Comparison of ENCODE assay signal across 16 cellular contexts in the genomic region with DNA sequence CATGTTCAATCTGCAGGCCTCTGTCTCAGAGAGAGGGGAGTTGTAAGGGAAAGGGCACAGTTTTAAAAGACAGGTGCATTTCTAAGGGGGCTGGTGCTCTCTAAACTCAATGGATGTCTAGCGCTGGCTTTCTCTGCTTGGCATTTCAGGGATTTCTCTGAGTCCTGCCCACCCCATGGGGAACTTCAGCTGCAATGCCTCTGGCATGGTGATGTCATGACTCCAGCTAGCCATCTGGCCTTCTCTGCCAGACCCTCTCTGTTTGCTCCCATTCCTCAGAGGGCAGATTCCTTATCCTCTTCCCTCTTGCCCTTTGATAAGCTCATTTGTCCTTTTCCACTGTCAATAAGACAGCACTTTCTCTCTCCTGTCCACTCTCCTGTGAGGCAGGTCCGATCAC.
"Had no signal": no experiment of that assay in that cellular context is flagged by ENCODE, and none has a peak within 500 bp of the region (broad histone marks: within the 10 kb centered on the region; RNA-seq: fewer than 3 reads in every experiment).

No MANE protein-coding gene starts in this region.

- ATAC-seq: effector memory CD8-positive, alpha-beta T cell; gastroesophageal sphincter; left colon; naive thymus-derived CD8-positive, alpha-beta T cell; right cardiac atrium; stimulated activated effector memory CD8-positive, alpha-beta T cell treated with anti-CD3 and anti-CD28 coated beads, Interleukin-12 subunit alpha, Interleukin-12 subunit beta, amount 100 ng/mL, for 72 hours; stimulated activated naive CD8-positive, alpha-beta T cell treated with anti-CD3 and anti-CD28 coated beads, Interleukin-15, Interleukin-2, amounts not matched to agents 100 U/mL and 50 U/mL, for 24 hours had no signal

- H3K36me3 ChIP-seq: esophagus squamous epithelium, gastroesophageal sphincter, suprapubic skin, thyroid gland, upper lobe of left lung, vagina had no signal

- H3K27me3 ChIP-seq: gastroesophageal sphincter, hepatocyte, suprapubic skin, thyroid gland, upper lobe of left lung, vagina had no signal

- H3K27ac ChIP-seq: esophagus squamous epithelium, gastroesophageal sphincter, hepatocyte, suprapubic skin, thyroid gland, upper lobe of left lung, vagina had no signal

- H3K9me3 ChIP-seq: gastroesophageal sphincter, suprapubic skin, thyroid gland, vagina had no signal

- H3K4me3 ChIP-seq: esophagus squamous epithelium, gastroesophageal sphincter, hepatocyte, suprapubic skin, thyroid gland, upper lobe of left lung, vagina had no signal

- DNase-seq: effector memory CD8-positive, alpha-beta T cell; esophagus squamous epithelium; foreskin fibroblast; left colon; naive thymus-derived CD8-positive, alpha-beta T cell; right cardiac atrium; stimulated activated CD4-positive, alpha-beta T cell treated with anti-CD3 and anti-CD28 coated beads, Interleukin-4, amount 100 ng/mL, for 1 hour; stimulated activated CD8-positive, alpha-beta memory T cell treated with anti-CD3 and anti-CD28 coated beads, Interleukin-4, amount 100 ng/mL, for 48 hours; stimulated activated naive CD8-positive, alpha-beta T cell treated with anti-CD3 and anti-CD28 coated beads, Interleukin-15, Interleukin-2, amounts not matched to agents 100 U/mL and 50 U/mL, for 24 hours; thyroid gland; upper lobe of left lung had no signal
